Comparison of ENCODE assay signal across 8 cellular contexts in the genomic region with DNA sequence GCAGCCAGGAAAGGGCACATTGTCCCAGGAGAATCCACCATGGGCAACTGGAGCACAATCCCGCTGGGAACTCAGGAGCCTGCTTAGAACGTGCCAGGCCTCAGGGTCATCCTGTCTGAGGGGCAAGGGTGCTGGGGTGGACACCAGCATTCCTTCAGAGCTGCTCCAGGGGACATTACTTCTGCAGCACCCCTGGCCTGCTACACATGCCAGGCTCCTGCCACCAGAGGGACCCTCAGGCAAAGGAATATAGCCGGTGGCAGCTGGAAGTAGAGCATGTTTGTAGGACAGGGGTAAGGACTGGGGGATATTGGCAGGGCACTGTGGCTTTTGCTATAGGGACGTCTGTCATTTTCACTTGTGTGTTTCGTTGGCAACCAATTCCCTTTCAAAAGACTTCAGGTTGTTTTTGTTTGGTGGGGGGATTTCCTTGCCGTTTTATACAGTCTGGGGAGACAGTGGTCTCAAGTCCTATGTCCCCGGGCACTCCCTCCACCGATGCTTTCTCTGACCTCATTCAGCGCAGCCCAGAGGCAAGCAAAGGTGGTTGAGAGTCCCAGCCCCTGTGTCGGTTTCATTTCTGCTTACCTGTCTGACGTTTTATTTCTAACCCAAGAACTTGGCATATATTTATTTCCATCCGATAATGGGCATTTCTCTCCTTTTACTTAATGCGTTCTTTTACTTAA.
DNase-seq lines count a peak whose midpoint lies in the region; ATAC-seq and TF ChIP-seq lines count a peak whose summit lies in the region.

No MANE protein-coding gene starts in this region.

- DNase-seq in BJ (ENCODE audit: low read depth) (no peak), HFF-Myc (ENCODE audit: extremely low read depth, low read depth) (no peak), SW480 (ENCODE audit: low spot score) (peak; percentile 64), cardiac fibroblast (ENCODE audit: low read depth in 2 of 2) (peak; percentile 10 to 25), midbrain (lab: John Stamatoyannopoulos, UW) (peak; percentile 67), NCI-H345 treated with DMSO at 0.1 percent for 48 hours (lab: John Stamatoyannopoulos, UW; ENCODE audit: unreplicated experiment) (no peak)

- CTCF ChIA-PET in BJ (lab: Yijun Ruan, JAX), result interaction anchor here (0.8 kb wide), 1 partner anchor 9 kb away, joined by 3 read pairs; no protein-coding TSS in a partner anchor

- TF ChIP-seq CTCF in BJ (IDR thresholded peaks at IDR 0.05; ENCODE audit: insufficient read depth, low read depth, low read length) (peak; percentile 37; the same call in 1 of the 2 replicates), HFF-Myc (IDR thresholded peaks at IDR 0.05; ENCODE audit: low read depth, low read length, missing control alignments) (peak; percentile 51), cardiac fibroblast (IDR thresholded peaks at IDR 0.05; ENCODE audit: low read depth, low read length) (peak; percentile 42)

- POLR2A ChIA-PET in BJ (lab: Charles Lee), result no interaction called here

- ATAC-seq in GM21360 (IDR thresholded peaks at IDR 0.05; ENCODE audit: unreplicated experiment), result no peak
- no peak for ATAC-seq in GM19467 (IDR thresholded peaks at IDR 0.05; ENCODE audit: unreplicated experiment)

- H3K4me3 ChIP-seq in BJ (ENCODE audit: low read depth, low read length) (no peak overlapping the region), HFF-Myc (replicated peaks; ENCODE audit: low read depth, low read length) (no peak overlapping the region), cardiac fibroblast (replicated peaks in 1 of 2; ENCODE audit: low read depth in 2 of 2, low read length in 2 of 2) (no peak overlapping the region)

- no peaks in the 10 kb centered on the region for H3K27me3 ChIP-seq in BJ (ENCODE audit: control insufficient read depth, insufficient read depth, low read length)

- H3K36me3 ChIP-seq in BJ (ENCODE audit: control insufficient read depth, insufficient read depth, low read length), result peaks cover 1% of the 10 kb centered on the region

Comparison
In these comparisons a context has a peak if more than half of its experiments do, and no peak if none do; other contexts are left out.
1. DNase-seq: peak in SW480 (single experiment), cardiac fibroblast (2 of 2) and midbrain (single experiment); none in BJ (single experiment), HFF-Myc (single experiment) and NCI-H345 treated with DMSO at 0.1 percent for 48 hours (single experiment).
2. Peak in every context shown above with its lines, with median percentiles within 50 percentile points of each other: CTCF ChIP-seq.